Comparison of ENCODE assay signal across 15 cellular contexts in the genomic region with DNA sequence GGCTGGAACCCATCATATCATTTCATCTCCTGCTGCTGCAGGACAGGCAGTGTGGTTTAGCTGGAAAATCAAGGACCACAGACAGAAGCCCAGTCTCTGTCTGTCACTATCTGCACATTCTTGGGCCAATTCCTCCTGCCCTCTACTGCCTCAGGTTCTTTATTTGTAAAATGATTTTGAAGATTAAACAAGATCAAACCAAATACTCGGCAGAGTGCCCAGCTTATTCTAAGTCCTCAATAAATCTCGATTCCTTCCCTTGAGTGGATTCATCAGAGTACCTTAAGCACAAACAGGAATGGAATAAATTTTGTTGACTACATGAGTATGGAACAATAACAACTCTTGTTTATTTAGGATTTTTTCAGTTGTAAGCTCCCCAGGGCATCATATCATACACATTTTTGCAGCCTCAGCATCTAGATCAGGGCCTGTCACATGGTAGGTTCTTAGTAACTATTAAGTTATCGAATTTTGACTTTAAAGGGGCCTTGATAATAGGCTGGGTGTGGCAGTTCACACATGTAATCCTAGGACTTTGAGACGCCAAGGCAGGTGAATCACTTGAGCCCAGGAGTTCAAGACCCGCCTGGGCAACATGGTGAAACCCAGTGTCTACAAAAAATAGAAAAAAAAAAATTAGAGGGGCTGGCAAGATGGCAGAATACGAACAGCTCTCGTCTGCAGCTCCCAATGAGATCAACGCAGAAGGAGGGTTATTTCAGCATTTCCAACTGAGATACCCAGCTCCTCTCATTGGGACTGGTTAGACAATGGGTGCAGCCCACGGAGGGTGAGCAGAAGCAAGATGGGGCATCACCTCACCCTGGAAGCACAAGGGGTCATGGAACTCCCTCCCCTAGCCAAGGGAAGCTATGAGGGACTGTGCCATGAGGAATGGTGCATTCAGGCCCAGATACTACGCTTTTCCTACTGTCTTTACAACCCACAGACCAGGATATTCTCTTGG.
"Had no signal": no experiment of that assay in that cellular context is flagged by ENCODE, and none has a peak within 500 bp of the region (broad histone marks: within the 10 kb centered on the region; RNA-seq: fewer than 3 reads in every experiment).

No MANE protein-coding gene starts in this region.

- H3K36me3 ChIP-seq: ascending aorta, neutrophil, thyroid gland had no signal

- ATAC-seq: naive thymus-derived CD8-positive, alpha-beta T cell; sciatic nerve had no signal

- H3K27me3 ChIP-seq: ascending aorta, dorsolateral prefrontal cortex, thyroid gland had no signal

- H3K4me1 ChIP-seq: ascending aorta had no signal

- H3K9me3 ChIP-seq: ascending aorta, mucosa of descending colon, neutrophil, thyroid gland had no signal

- DNase-seq: activated CD4-positive, alpha-beta T cell treated with anti-CD3 and anti-CD28 coated beads, Interleukin-2, amount 50 U/mL, for 4 hours; activated CD4-positive, CD25-positive, alpha-beta regulatory T cell treated with anti-CD3 and anti-CD28 coated beads, Interleukin-2, amount 50 U/mL, for 72 hours; dorsolateral prefrontal cortex; immature natural killer cell; left cardiac atrium; mucosa of descending colon; naive thymus-derived CD8-positive, alpha-beta T cell; stimulated activated CD4-positive, alpha-beta T cell treated with anti-CD3 and anti-CD28 coated beads, Interleukin-2, amount 100 ng/mL, for 24 hours; T-helper 2 cell; thyroid gland had no signal

- H3K4me3 ChIP-seq: ascending aorta, dorsolateral prefrontal cortex, mucosa of descending colon, thyroid gland had no signal

- H3K27ac ChIP-seq: dorsolateral prefrontal cortex, neutrophil, thyroid gland had no signal

- FAIRE-seq: bronchial epithelial cell, TTC549 had no signal
